In the genomic region with DNA sequence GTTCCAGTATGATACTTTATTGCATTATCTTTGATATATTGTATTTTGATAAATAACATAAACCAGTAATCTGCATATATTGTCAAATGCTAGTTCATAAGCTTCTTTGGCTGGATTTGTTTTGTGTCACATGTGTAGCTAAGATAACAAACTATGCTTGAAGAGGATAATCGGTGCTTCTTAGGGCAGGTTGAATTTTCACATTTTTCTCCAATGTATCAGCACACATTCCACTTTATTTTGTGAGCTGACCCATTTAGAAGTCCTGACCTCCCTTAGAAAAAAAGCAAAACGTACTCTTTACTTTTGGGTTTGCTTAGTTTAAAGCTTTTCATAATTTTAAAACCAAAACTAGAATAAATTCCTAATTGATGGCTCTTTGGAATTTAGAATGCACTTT, we compare ENCODE assay signal across 22 cellular contexts.
"Had no signal": no experiment of that assay in that cellular context is flagged by ENCODE, and none has a peak within 500 bp of the region (broad histone marks: within the 10 kb centered on the region; RNA-seq: fewer than 3 reads in every experiment).

No MANE protein-coding gene starts in this region.

- H3K36me3 ChIP-seq: ascending aorta, left ventricle myocardium inferior, upper lobe of right lung had no signal

- ATAC-seq: activated CD4-positive, CD25-positive, alpha-beta regulatory T cell treated with anti-CD3 and anti-CD28 coated beads, Interleukin-2, amount 50 U/mL, for 24 hours; activated CD8-positive, alpha-beta memory T cell treated with anti-CD3 and anti-CD28 coated beads, Interleukin-2, amount 10 ng/mL, durations not matched to agents 7 days and 5 days; activated CD8-positive, alpha-beta T cell treated with anti-CD3 and anti-CD28 coated beads for 36 hours; foreskin keratinocyte; natural killer cell; stimulated activated naive CD8-positive, alpha-beta T cell treated with anti-CD3 and anti-CD28 coated beads, Interleukin-15, Interleukin-2, amounts not matched to agents 100 U/mL and 50 U/mL, for 24 hours; upper lobe of right lung had no signal

- H3K27ac ChIP-seq: ascending aorta, foreskin keratinocyte, left ventricle myocardium inferior, upper lobe of right lung, VCaP had no signal

- H3K36me3 Mint-ChIP-seq: activated CD8-positive, alpha-beta memory T cell treated with anti-CD3 and anti-CD28 coated beads, Interleukin-2, amount 10 ng/mL, durations not matched to agents 7 days and 5 days; natural killer cell had no signal

- H3K9me3 ChIP-seq: ascending aorta, upper lobe of right lung had no signal

- H3K9me3 Mint-ChIP-seq: activated CD4-positive, alpha-beta T cell treated with anti-CD3 and anti-CD28 coated beads, Interleukin-2, amount 10 ng/mL, durations not matched to agents 24 days and 14 days; activated T-helper 1 cell treated with anti-CD3 and anti-CD28 coated beads, Interleukin-12 subunit alpha, Interleukin-12 subunit beta, Interleukin-2, Interleukin-4 antibody, amounts not matched to agents 30 ng/mL and 10 ng/mL and 1 ng/mL, durations not matched to agents 14 hours and 24 hours and 36 hours had no signal

- H3K4me3 Mint-ChIP-seq: activated CD4-positive, alpha-beta T cell treated with anti-CD3 and anti-CD28 coated beads, Interleukin-2, amount 10 ng/mL, durations not matched to agents 24 days and 14 days; activated CD8-positive, alpha-beta memory T cell treated with anti-CD3 and anti-CD28 coated beads, Interleukin-2, amount 10 ng/mL, durations not matched to agents 7 days and 5 days; activated CD8-positive, alpha-beta T cell treated with anti-CD3 and anti-CD28 coated beads for 36 hours; activated naive CD4-positive, alpha-beta T cell treated with anti-CD3 and anti-CD28 coated beads, Interleukin-2, amount 50 U/mL, for 24 hours; activated T-helper 1 cell treated with anti-CD3 and anti-CD28 coated beads, Interleukin-12 subunit alpha, Interleukin-12 subunit beta, Interleukin-2, Interleukin-4 antibody, amounts not matched to agents 30 ng/mL and 10 ng/mL and 1 ng/mL, durations not matched to agents 14 hours and 24 hours and 36 hours; mesothelial cell of epicardium; natural killer cell had no signal

- H3K27me3 Mint-ChIP-seq: activated CD8-positive, alpha-beta memory T cell treated with anti-CD3 and anti-CD28 coated beads, Interleukin-2, amount 10 ng/mL, durations not matched to agents 7 days and 5 days; activated CD8-positive, alpha-beta T cell treated with anti-CD3 and anti-CD28 coated beads for 36 hours; activated naive CD4-positive, alpha-beta T cell treated with anti-CD3 and anti-CD28 coated beads, Interleukin-2, amount 50 U/mL, for 24 hours; progenitor cell of endocrine pancreas had no signal

- FAIRE-seq: bronchial epithelial cell had no signal

- H3K4me1 ChIP-seq: ascending aorta, foreskin keratinocyte, left ventricle myocardium inferior, upper lobe of right lung had no signal

- H3K27ac Mint-ChIP-seq: activated CD4-positive, alpha-beta T cell treated with anti-CD3 and anti-CD28 coated beads, Interleukin-2, amount 10 ng/mL, durations not matched to agents 24 days and 14 days; activated CD8-positive, alpha-beta memory T cell treated with anti-CD3 and anti-CD28 coated beads, Interleukin-2, amount 10 ng/mL, durations not matched to agents 7 days and 5 days; activated CD8-positive, alpha-beta T cell treated with anti-CD3 and anti-CD28 coated beads for 36 hours; activated naive CD4-positive, alpha-beta T cell treated with anti-CD3 and anti-CD28 coated beads, Interleukin-2, amount 50 U/mL, for 24 hours; activated T-helper 1 cell treated with anti-CD3 and anti-CD28 coated beads, Interleukin-12 subunit alpha, Interleukin-12 subunit beta, Interleukin-2, Interleukin-4 antibody, amounts not matched to agents 30 ng/mL and 10 ng/mL and 1 ng/mL, durations not matched to agents 14 hours and 24 hours and 36 hours; mesothelial cell of epicardium; natural killer cell; progenitor cell of endocrine pancreas had no signal

- H3K4me3 ChIP-seq: ascending aorta, left ventricle myocardium inferior, upper lobe of right lung had no signal

- H3K4me1 Mint-ChIP-seq: activated CD4-positive, alpha-beta T cell treated with anti-CD3 and anti-CD28 coated beads, Interleukin-2, amount 10 ng/mL, durations not matched to agents 24 days and 14 days; activated naive CD4-positive, alpha-beta T cell treated with anti-CD3 and anti-CD28 coated beads, Interleukin-2, amount 50 U/mL, for 24 hours; natural killer cell had no signal

- DNase-seq: activated CD4-positive, alpha-beta T cell treated with anti-CD3 and anti-CD28 coated beads, Interleukin-2, amount 10 ng/mL, durations not matched to agents 24 days and 14 days; activated CD8-positive, alpha-beta memory T cell treated with anti-CD3 and anti-CD28 coated beads, Interleukin-2, amount 10 ng/mL, durations not matched to agents 7 days and 5 days; activated CD8-positive, alpha-beta T cell treated with anti-CD3 and anti-CD28 coated beads for 36 hours; activated gamma-delta T cell; activated T-cell treated with anti-CD3 and anti-CD28 coated beads for 4 hours; cortex of kidney; foreskin keratinocyte; left ventricle myocardium inferior; natural killer cell; stimulated activated CD4-positive, alpha-beta T cell treated with anti-CD3 and anti-CD28 coated beads, Interleukin-12 subunit alpha, Interleukin-12 subunit beta, amount 100 ng/mL, for 4 hours; stimulated activated CD4-positive, alpha-beta T cell treated with anti-CD3 and anti-CD28 coated beads, Interleukin-4, amount 100 ng/mL, for 4 hours; stimulated activated naive CD8-positive, alpha-beta T cell treated with anti-CD3 and anti-CD28 coated beads, Interleukin-15, Interleukin-2, amounts not matched to agents 100 U/mL and 50 U/mL, for 24 hours; T-helper 2 cell; upper lobe of right lung had no signal

- H3K27me3 ChIP-seq: ascending aorta, upper lobe of right lung had no signal
